Comparison of ENCODE assay signal across 15 cellular contexts in the genomic region with DNA sequence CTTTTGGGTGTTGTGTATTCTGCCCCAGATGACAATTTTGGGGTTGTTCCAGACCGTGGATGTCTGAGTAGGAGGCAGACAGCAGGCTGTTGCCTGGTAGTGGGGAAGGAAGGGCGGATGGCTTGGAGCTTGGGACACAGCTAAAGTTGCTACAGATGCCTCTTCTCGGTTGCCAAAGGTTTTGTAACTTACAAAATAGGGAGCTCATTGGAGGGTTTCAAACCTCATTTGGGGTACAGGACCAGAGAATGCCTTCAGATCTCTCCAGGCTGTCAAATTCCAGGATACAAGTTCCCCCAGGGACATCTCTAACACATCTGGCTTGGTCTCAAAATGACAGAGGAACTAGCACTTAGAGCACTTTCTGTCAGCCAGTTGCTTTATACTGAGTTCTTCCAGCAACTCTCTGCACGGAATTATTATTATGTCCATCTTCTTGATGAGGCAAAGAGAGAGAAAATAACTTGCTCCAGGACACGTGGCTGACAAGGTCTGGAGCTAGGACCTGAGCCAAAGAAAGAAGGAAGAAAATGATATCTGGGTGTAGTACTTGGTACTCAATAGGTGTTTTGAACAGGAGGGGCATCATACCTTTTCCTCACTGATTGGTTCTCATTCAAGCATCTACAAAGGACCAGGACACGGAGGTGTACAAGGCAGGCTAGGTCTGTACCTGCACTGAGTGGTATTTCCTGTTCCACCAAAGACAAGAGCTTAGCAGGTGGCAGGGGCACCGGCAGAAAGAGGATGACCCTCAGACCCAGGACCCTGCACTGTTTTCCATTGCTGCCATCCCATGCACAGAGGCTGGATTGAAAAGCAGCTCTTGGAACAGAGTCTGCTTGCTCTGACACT. TPM values are rescaled to one million over a fixed set of nuclear protein-coding genes. Genes with fewer than 3 reads are reported as not detected.
DNase-seq lines count a peak whose midpoint lies in the region; ATAC-seq and TF ChIP-seq lines count a peak whose summit lies in the region.
"Had no signal": no experiment of that assay in that cellular context is flagged by ENCODE, and none has a peak within 500 bp of the region (broad histone marks: within the 10 kb centered on the region; RNA-seq: fewer than 3 reads in every experiment).

No MANE protein-coding gene starts in this region.

- H3K27ac ChIP-seq in layer of hippocampus (ENCODE audit: low read depth, low read length) = peak overlapping the region; percentile 21
- peak overlapping the region in 17 of 21 experiments; percentile 7 to 78 (median 45) for H3K27ac ChIP-seq in skin epidermis
- H3K27ac ChIP-seq in H9 (ENCODE audit: insufficient read length, low read depth, low read length) = no peak overlapping the region
- H3K27ac ChIP-seq: BLaER1 had no signal

- CTCF ChIA-PET in WTC11 (lab: Charles Lee) = interaction anchor here (0.9 to 1.8 kb wide), 2 partner anchors 126 to 553 kb away, joined by 3 to 4 read pairs; no protein-coding TSS in a partner anchor

- no peaks in the 10 kb centered on the region for H3K79me2 ChIP-seq in H9 (ENCODE audit: insufficient read depth, low read length)

- no peak overlapping the region for H3K14ac ChIP-seq in H9 (ENCODE audit: insufficient read depth, low read length)

- no peaks in the 10 kb centered on the region for H4K20me1 ChIP-seq in H9 (ENCODE audit: control insufficient read depth, insufficient read depth, insufficient read length)
- H4K20me1 ChIP-seq: BLaER1 had no signal

- H4K5ac ChIP-seq in H9 (ENCODE audit: insufficient read length, low read depth, low read length) = no peak overlapping the region

- no peaks in the 10 kb centered on the region for H3K27me3 ChIP-seq in layer of hippocampus (ENCODE audit: control insufficient read depth, insufficient read depth, low read length)
- no peaks in the 10 kb centered on the region for H3K27me3 ChIP-seq in H9 (ENCODE audit: insufficient read depth, low read length)
- H3K27me3 ChIP-seq: BLaER1 had no signal

- H3K18ac ChIP-seq in H9 (ENCODE audit: insufficient read length, low read depth, low read length) = no peak overlapping the region

- H3K4me3 Mint-ChIP-seq in chondrocyte (ENCODE audit: unreplicated experiment) (peak overlapping the region; percentile 2), H9 (no peak overlapping the region), WTC11 (no peak overlapping the region)
- H3K4me3 Mint-ChIP-seq: activated T-helper 17 cell treated with anti-CD3 and anti-CD28 coated beads, Interleukin-2, amount 50 U/mL, for 72 hours; immature natural killer cell; nephron had no signal

- no peaks in the 10 kb centered on the region for H3K23me2 ChIP-seq in H9 (ENCODE audit: insufficient read length, low read depth, low read length, poor library complexity, severe bottlenecking)

- H2BK15ac ChIP-seq in H9 (ENCODE audit: low read depth, low read length) = no peak overlapping the region

- no peak overlapping the region for H2BK12ac ChIP-seq in H9 (ENCODE audit: insufficient read length, low read depth, low read length)

- H3K23ac ChIP-seq in H9 (ENCODE audit: insufficient read length, low read depth, low read length) = no peak overlapping the region

- H3K4ac ChIP-seq in H9 (ENCODE audit: low read depth, low read length) = no peak overlapping the region

- WGBS in H9 (ENCODE audit: extremely low coverage, insufficient read length, low lambda C conversion rate) = no CpG with 5 or more reads among the region's 7 CpGs

- H3K9me3 ChIP-seq in H9 (ENCODE audit: control insufficient read depth, low read depth, low read length) = no peaks in the 10 kb centered on the region
- H3K9me3 ChIP-seq: BLaER1 had no signal

- ATAC-seq in HG03097 (IDR thresholded peaks at IDR 0.05; ENCODE audit: low FRiP score, unreplicated experiment) = no peak
- ATAC-seq in WTC11 = no peak

- H2BK120ac ChIP-seq in H9 (ENCODE audit: low read depth, low read length, poor library complexity, severe bottlenecking) = no peak overlapping the region

- H3K79me1 ChIP-seq in H9 (ENCODE audit: insufficient read depth, low read depth, low read length, poor library complexity, severe bottlenecking) = no peaks in the 10 kb centered on the region

- DNase-seq in GM04503 (ENCODE audit: low read depth) = peak; percentile 47
- no peak for DNase-seq in chondrocyte (ENCODE audit: low spot score)
- DNase-seq in H9 = no peak
- no peak for DNase-seq in NCI-H524 treated with DMSO at 0.1 percent for 48 hours (lab: John Stamatoyannopoulos, UW)
- DNase-seq in WTC11 (ENCODE audit: low spot score) = no peak
- DNase-seq: activated CD4-positive, alpha-beta T cell treated with anti-CD3 and anti-CD28 coated beads, Interleukin-2, amount 50 U/mL, for 1 hour; immature natural killer cell; NCI-H1417 treated with DMSO at 0.1 percent for 48 hours had no signal

- H3K9me3 Mint-ChIP-seq in chondrocyte (ENCODE audit: low read depth) (peaks cover 10% of the 10 kb centered on the region), H9 (peaks cover 0 to 2% of the 10 kb centered on the region in 2 experiments; a peak in 2 of 5 replicates), WTC11 (peaks cover 14% of the 10 kb centered on the region)
- H3K9me3 Mint-ChIP-seq: nephron had no signal

- POLR2A ChIA-PET in WTC11 (lab: Charles Lee) = interaction anchor here (0.6 kb wide), 1 partner anchor 9 kb away, joined by 3 read pairs; no protein-coding TSS in a partner anchor

- H2AFZ ChIP-seq in H9 (ENCODE audit: low read length) = no peak overlapping the region

- H2BK5ac ChIP-seq in H9 (ENCODE audit: insufficient read length, low read length) = no peak overlapping the region

- H3K9ac ChIP-seq in H9 (ENCODE audit: extremely low read depth, insufficient read length, low read length) = no peak overlapping the region
- H3K9ac ChIP-seq: BLaER1 had no signal

- H4K91ac ChIP-seq in H9 (ENCODE audit: insufficient read length, low read depth, low read length) = no peak overlapping the region

- no peak overlapping the region for H3K56ac ChIP-seq in H9 (ENCODE audit: insufficient read length, low read depth, low read length)

- H3K27ac Mint-ChIP-seq in chondrocyte (ENCODE audit: unreplicated experiment) (peak overlapping the region; percentile 69), H9 (no peak overlapping the region), WTC11 (no peak overlapping the region)
- H3K27ac Mint-ChIP-seq: activated T-helper 17 cell treated with anti-CD3 and anti-CD28 coated beads, Interleukin-2, amount 50 U/mL, for 72 hours; immature natural killer cell; nephron had no signal

- no peaks in the 10 kb centered on the region for H3K4me1 ChIP-seq in H9 (ENCODE audit: insufficient read depth, low read length)
- H3K4me1 ChIP-seq: BLaER1 had no signal

- H3K4me1 Mint-ChIP-seq in chondrocyte (ENCODE audit: low read depth) (peaks cover 74% of the 10 kb centered on the region), H9 (peaks cover 0 to 7% of the 10 kb centered on the region in 2 experiments; a peak in 2 of 4 replicates), WTC11 (0 out of 2 replicates have a peak, but pooled peaks cover 7% of the 10 kb centered on the region)
- H3K4me1 Mint-ChIP-seq: activated T-helper 17 cell treated with anti-CD3 and anti-CD28 coated beads, Interleukin-2, amount 50 U/mL, for 72 hours; immature natural killer cell had no signal

- H2AK5ac ChIP-seq in H9 (ENCODE audit: insufficient read length, low read length) = no peak overlapping the region

- H4K8ac ChIP-seq in H9 (replicated peaks; ENCODE audit: insufficient read length, low read depth, low read length) = no peak overlapping the region

- H3K36me3 Mint-ChIP-seq in chondrocyte (ENCODE audit: low read depth) = no peaks in the 10 kb centered on the region
- H3K36me3 Mint-ChIP-seq in H9 (ENCODE audit: insufficient read depth in 1 of 3, low read depth in 3 of 3) = no peaks in the 10 kb centered on the region
- H3K36me3 Mint-ChIP-seq in WTC11 = 0 out of 2 replicates have a peak, but pooled peaks cover 2% of the 10 kb centered on the region
- H3K36me3 Mint-ChIP-seq: immature natural killer cell had no signal

- TF ChIP-seq CTCF in chondrocyte (IDR thresholded peaks at IDR 0.05) (no peak), H9 (conservative IDR thresholded peaks at IDR 0.05) (no peak), WTC11 (IDR thresholded peaks at IDR 0.05) (no peak)

- H3T11ph ChIP-seq in H9 (ENCODE audit: low read length) = no peak overlapping the region

- no peak overlapping the region for H3K4me2 ChIP-seq in H9 (ENCODE audit: insufficient read depth, insufficient read length, low read length)
- H3K4me2 ChIP-seq: BLaER1 had no signal

- no peak overlapping the region for H2BK20ac ChIP-seq in H9 (ENCODE audit: low read depth, low read length, poor library complexity, severe bottlenecking)

- H3K27me3 Mint-ChIP-seq in chondrocyte (ENCODE audit: low read depth) (no peaks in the 10 kb centered on the region), H9 (ENCODE audit: low read depth) (peaks cover 16% of the 10 kb centered on the region), WTC11 (ENCODE audit: low read depth) (peaks cover 18% of the 10 kb centered on the region)

- no peak overlapping the region for H3K4me3 ChIP-seq in skin epidermis
- H3K4me3 ChIP-seq: BLaER1 had no signal

TF ChIP-seq in WTC11, 78 proteins besides CTCF, POLR2A, EP300 and RAD21 (continues in another document):
- TF ChIP-seq, protein P1, sequence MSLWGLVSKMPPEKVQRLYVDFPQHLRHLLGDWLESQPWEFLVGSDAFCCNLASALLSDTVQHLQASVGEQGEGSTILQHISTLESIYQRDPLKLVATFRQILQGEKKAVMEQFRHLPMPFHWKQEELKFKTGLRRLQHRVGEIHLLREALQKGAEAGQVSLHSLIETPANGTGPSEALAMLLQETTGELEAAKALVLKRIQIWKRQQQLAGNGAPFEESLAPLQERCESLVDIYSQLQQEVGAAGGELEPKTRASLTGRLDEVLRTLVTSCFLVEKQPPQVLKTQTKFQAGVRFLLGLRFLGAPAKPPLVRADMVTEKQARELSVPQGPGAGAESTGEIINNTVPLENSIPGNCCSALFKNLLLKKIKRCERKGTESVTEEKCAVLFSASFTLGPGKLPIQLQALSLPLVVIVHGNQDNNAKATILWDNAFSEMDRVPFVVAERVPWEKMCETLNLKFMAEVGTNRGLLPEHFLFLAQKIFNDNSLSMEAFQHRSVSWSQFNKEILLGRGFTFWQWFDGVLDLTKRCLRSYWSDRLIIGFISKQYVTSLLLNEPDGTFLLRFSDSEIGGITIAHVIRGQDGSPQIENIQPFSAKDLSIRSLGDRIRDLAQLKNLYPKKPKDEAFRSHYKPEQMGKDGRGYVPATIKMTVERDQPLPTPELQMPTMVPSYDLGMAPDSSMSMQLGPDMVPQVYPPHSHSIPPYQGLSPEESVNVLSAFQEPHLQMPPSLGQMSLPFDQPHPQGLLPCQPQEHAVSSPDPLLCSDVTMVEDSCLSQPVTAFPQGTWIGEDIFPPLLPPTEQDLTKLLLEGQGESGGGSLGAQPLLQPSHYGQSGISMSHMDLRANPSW (CRISPR knock-in tag; conservative IDR thresholded peaks at IDR 0.05; ENCODE audit: low read depth) = no peak
- no peak for TF ChIP-seq ELF4 (CRISPR knock-in tag; IDR thresholded peaks at IDR 0.05; ENCODE audit: low read depth)

RNA-seq across cellular contexts. Expression of gene SLC1A2, which starts 55.9 kb away (rescaled TPM):
- total RNA-seq in chondrocyte (0.10 to 1.1 TPM (median 0.26 TPM) in 3 replicates), H9 (2021) (0.09 and 0.50 TPM in 2 replicates), WTC11 (2021) (0.46 to 1.2 TPM (median 0.50 TPM) in 3 replicates)
- total RNA-seq: activated T-helper 17 cell treated with anti-CD3 and anti-CD28 coated beads, Interleukin-2, amount 50 U/mL, for 72 hours; epithelial cell of proximal tubule had no signal
